ENCODE assay signal across 8 cellular contexts in the genomic region with DNA sequence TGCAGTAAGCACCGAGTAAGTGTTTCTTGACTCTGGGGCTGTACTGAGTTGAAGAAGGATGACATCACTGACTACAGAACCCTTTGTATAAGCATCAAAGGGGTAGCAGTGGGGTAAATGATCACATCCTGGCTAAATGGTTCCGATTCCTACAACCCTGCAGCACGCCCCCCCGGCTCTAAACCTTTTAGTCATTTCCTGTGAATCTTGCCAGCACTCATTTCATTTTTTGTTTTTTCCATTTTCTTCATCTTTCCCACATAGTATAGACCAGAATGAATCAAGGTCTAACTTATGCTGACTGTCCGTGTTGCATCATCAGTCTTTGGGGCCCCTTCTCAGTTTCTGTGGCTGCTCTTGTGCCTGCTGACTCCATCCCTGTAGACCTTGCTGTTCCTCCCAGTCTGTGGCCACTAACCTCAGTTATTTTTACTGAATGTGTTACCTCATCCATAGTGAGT.
DNase-seq lines count a peak whose midpoint lies in the region; ATAC-seq, FAIRE-seq and TF ChIP-seq lines count a peak whose summit lies in the region.

No MANE protein-coding gene starts in this region.

- H3K4me2 ChIP-seq in GM12878 (ENCODE audit: control insufficient read depth, insufficient read depth) = no peak overlapping the region

- no peaks in the 10 kb centered on the region for H3K27me3 ChIP-seq in GM12878 (replicated peaks in 1 of 2; ENCODE audit: control insufficient read depth in 2 of 2, insufficient read depth in 2 of 2, low read length in 1 of 2)

- WGBS in GM12878 (ENCODE audit: insufficient coverage, insufficient replicate concordance, low lambda C conversion rate, missing lambda C conversion rate) = 11% methylated on average over 5 of the region's 5 CpGs

- in situ Hi-C loops in GM12878 (cut with MboI) = no loop called here

- H3K4me3 ChIP-seq in GM12878 = no peak overlapping the region
- no peak overlapping the region for H3K4me3 ChIP-seq in coronary artery

- H3K27ac ChIP-seq in GM12878 (ENCODE audit: control insufficient read depth, insufficient read depth) (no peak overlapping the region), coronary artery (no peak overlapping the region)

- no TSS peak for BruUV-seq in GM12878 (replicated peaks; lab: Mats Ljungman, UMichigan)

- no peak for TF ChIP-seq RAD21 in GM12878 (IDR thresholded peaks at IDR 0.05; ENCODE audit: insufficient read depth, low read depth, low read length)

- no peaks in the 10 kb centered on the region for H4K20me1 ChIP-seq in GM12878 (ENCODE audit: control insufficient read depth, insufficient read depth)

- CTCF ChIA-PET in GM12878 (lab: Yijun Ruan, JAX) = no interaction called here

- H3K9ac ChIP-seq in GM12878 (ENCODE audit: control insufficient read depth, insufficient read depth, low read length) = no peak overlapping the region

- H3K4me1 ChIP-seq in GM12878 (ENCODE audit: control insufficient read depth, insufficient read depth, low read length) = no peaks in the 10 kb centered on the region

- no peak for FAIRE-seq in GM12878 (lab: Jason Lieb, UNC)

- SMC1A ChIA-PET in GM12878 (lab: Charles Lee; ENCODE audit: uncharacterized antibody, unreplicated experiment) = interaction anchor here (1.0 kb wide), 1 partner anchor 9 kb away, joined by 3 read pairs; no protein-coding TSS in a partner anchor

- DNase-seq in ELR (ENCODE audit: low read depth) (peak; percentile 97), T-helper 1 cell (peak in 3 of 5 donors; percentile 3 to 86 (median 3)), GM12878 (ENCODE audit: low read depth, low spot score) (no peak), SW480 (ENCODE audit: low spot score) (no peak), coronary artery (ENCODE audit: low spot score) (no peak)
- DNase-seq in stimulated activated CD4-positive, alpha-beta T cell treated with anti-CD3 and anti-CD28 coated beads, Interleukin-12 subunit alpha, Interleukin-12 subunit beta, amount 100 ng/mL, for 4 hours = peak; percentile 63

- POLR2A ChIA-PET in GM12878 (lab: Charles Lee) = no interaction called here

- H2AFZ ChIP-seq in GM12878 (ENCODE audit: control insufficient read depth, low read depth, low read length) = no peak overlapping the region

- no peaks in the 10 kb centered on the region for H3K9me3 ChIP-seq in GM12878 (replicated peaks; ENCODE audit: control insufficient read depth, insufficient read depth, low read length)

- no peaks in the 10 kb centered on the region for H3K79me2 ChIP-seq in GM12878 (ENCODE audit: control insufficient read depth, insufficient read depth, low read length)

- no peak for TF ChIP-seq EP300 in GM12878 (IDR thresholded peaks at IDR 0.05; ENCODE audit: borderline replicate concordance in 1 of 2, control insufficient read depth in 1 of 2, low read depth in 2 of 2, low read length in 2 of 2)

- intact Hi-C loops in GM12878 (cut with micrococcal nuclease; ENCODE audit: unreplicated experiment) = no loop called here

- RAD21 ChIA-PET in GM12878 (lab: Charles Lee; ENCODE audit: unreplicated experiment) = no interaction called here

- TF ChIP-seq CTCF in GM12878 (IDR thresholded peaks at IDR 0.05 in 2 of 3, conservative IDR thresholded peaks at IDR 0.05 in 1 of 3; ENCODE audit: control insufficient read depth in 2 of 3, extremely low read depth in 1 of 3, insufficient read depth in 1 of 3, low read depth in 3 of 3, low read length in 3 of 3) (no peak), coronary artery (IDR thresholded peaks at IDR 0.05) (no peak)

- no peaks in the 10 kb centered on the region for H3K36me3 ChIP-seq in GM12878 (ENCODE audit: control insufficient read depth in 2 of 2, insufficient read depth in 2 of 2, low read length in 1 of 2)

- no peak for TF ChIP-seq POLR2A in GM12878 (IDR thresholded peaks at IDR 0.05; ENCODE audit: low read depth, low read length)

- ATAC-seq in GM12878 = no peak
- ATAC-seq in GM21723 (IDR thresholded peaks at IDR 0.05; ENCODE audit: unreplicated experiment) = no peak
- ATAC-seq in HG03045 (IDR thresholded peaks at IDR 0.05; ENCODE audit: unreplicated experiment) = no peak

TF ChIP-seq in GM12878, 131 proteins besides CTCF, POLR2A, EP300 and RAD21:
- TF ChIP-seq RUNX3 (IDR thresholded peaks at IDR 0.05; ENCODE audit: low read length) = 0 out of 2 replicates have a peak, but pooled peaks have one; percentile 8
- TF ChIP-seq, protein P1, sequence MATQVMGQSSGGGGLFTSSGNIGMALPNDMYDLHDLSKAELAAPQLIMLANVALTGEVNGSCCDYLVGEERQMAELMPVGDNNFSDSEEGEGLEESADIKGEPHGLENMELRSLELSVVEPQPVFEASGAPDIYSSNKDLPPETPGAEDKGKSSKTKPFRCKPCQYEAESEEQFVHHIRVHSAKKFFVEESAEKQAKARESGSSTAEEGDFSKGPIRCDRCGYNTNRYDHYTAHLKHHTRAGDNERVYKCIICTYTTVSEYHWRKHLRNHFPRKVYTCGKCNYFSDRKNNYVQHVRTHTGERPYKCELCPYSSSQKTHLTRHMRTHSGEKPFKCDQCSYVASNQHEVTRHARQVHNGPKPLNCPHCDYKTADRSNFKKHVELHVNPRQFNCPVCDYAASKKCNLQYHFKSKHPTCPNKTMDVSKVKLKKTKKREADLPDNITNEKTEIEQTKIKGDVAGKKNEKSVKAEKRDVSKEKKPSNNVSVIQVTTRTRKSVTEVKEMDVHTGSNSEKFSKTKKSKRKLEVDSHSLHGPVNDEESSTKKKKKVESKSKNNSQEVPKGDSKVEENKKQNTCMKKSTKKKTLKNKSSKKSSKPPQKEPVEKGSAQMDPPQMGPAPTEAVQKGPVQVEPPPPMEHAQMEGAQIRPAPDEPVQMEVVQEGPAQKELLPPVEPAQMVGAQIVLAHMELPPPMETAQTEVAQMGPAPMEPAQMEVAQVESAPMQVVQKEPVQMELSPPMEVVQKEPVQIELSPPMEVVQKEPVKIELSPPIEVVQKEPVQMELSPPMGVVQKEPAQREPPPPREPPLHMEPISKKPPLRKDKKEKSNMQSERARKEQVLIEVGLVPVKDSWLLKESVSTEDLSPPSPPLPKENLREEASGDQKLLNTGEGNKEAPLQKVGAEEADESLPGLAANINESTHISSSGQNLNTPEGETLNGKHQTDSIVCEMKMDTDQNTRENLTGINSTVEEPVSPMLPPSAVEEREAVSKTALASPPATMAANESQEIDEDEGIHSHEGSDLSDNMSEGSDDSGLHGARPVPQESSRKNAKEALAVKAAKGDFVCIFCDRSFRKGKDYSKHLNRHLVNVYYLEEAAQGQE (IDR thresholded peaks at IDR 0.05; ENCODE audit: low read depth, low read length) = no peak
- no peak for TF ChIP-seq SIX5 (IDR thresholded peaks at IDR 0.05; ENCODE audit: low read depth, low read length, severe bottlenecking)
- TF ChIP-seq TBL1XR1 (IDR thresholded peaks at IDR 0.05; ENCODE audit: low read depth, low read length) = no peak
TF ChIP-seq in GM12878: peak in this region for 1.

Comparison
In these comparisons a context has a peak if more than half of its experiments do, and no peak if none do; other contexts are left out.
1. DNase-seq: peak in ELR (single experiment), T-helper 1 cell (3 of 5) and stimulated activated CD4-positive, alpha-beta T cell treated with anti-CD3 and anti-CD28 coated beads, Interleukin-12 subunit alpha, Interleukin-12 subunit beta, amount 100 ng/mL, for 4 hours (single experiment); none in GM12878 (single experiment), SW480 (single experiment) and coronary artery (single experiment).